ENCODE assay signal across 8 cellular contexts in genomic region chr2:197304556-197305011, GRCh38. TPM values are rescaled to one million over a fixed set of nuclear protein-coding genes. Genes with fewer than 3 reads are reported as not detected.
DNase-seq lines count a peak whose midpoint lies in the region; ATAC-seq lines count a peak whose summit lies in the region.

No MANE protein-coding gene starts in this region.

- H3K36me3 Mint-ChIP-seq in CD4-positive, CD25-positive, alpha-beta regulatory T cell = peaks cover 21% of the 10 kb centered on the region
- peaks cover 58% of the 10 kb centered on the region for H3K36me3 Mint-ChIP-seq in activated naive CD8-positive, alpha-beta T cell treated with anti-CD3 and anti-CD28 coated beads for 36 hours

- H3K27me3 Mint-ChIP-seq in CD4-positive, CD25-positive, alpha-beta regulatory T cell = no peaks in the 10 kb centered on the region
- H3K27me3 Mint-ChIP-seq in activated naive CD8-positive, alpha-beta T cell treated with anti-CD3 and anti-CD28 coated beads for 36 hours = no peaks in the 10 kb centered on the region

- in situ Hi-C loops in KBM-7 (cut with MboI; ENCODE audit: low pct_unique_long_range_greater_than_20kb, low sequenced_read_pairs) = no loop called here

- no peaks in the 10 kb centered on the region for H3K36me3 ChIP-seq in CD4-positive, CD25-positive, alpha-beta regulatory T cell (ENCODE audit: control insufficient read depth, insufficient read depth, low read length)

- H3K4me1 Mint-ChIP-seq in CD4-positive, CD25-positive, alpha-beta regulatory T cell = peaks cover 44 to 91% (median 78%) of the 10 kb centered on the region in 4 donors
- peaks cover 84% of the 10 kb centered on the region for H3K4me1 Mint-ChIP-seq in activated naive CD8-positive, alpha-beta T cell treated with anti-CD3 and anti-CD28 coated beads for 36 hours

- no peaks in the 10 kb centered on the region for H3K9me3 ChIP-seq in CD4-positive, CD25-positive, alpha-beta regulatory T cell (ENCODE audit: control insufficient read depth in 2 of 2, low read length in 2 of 2)

- peak overlapping the region; percentile 88 for H3K27ac ChIP-seq in CD4-positive, CD25-positive, alpha-beta regulatory T cell (ENCODE audit: insufficient read depth, low read length, poor library complexity, severe bottlenecking)
- no peak overlapping the region for H3K27ac ChIP-seq in caudate nucleus (ENCODE audit: low read depth, low read length)

- peaks cover 0 to 4% (median 0%) of the 10 kb centered on the region in 7 donors for H3K9me3 Mint-ChIP-seq in CD4-positive, CD25-positive, alpha-beta regulatory T cell
- peaks cover 1% of the 10 kb centered on the region for H3K9me3 Mint-ChIP-seq in activated naive CD8-positive, alpha-beta T cell treated with anti-CD3 and anti-CD28 coated beads for 36 hours

- no peak for ATAC-seq in CD4-positive, CD25-positive, alpha-beta regulatory T cell (ENCODE audit: low read depth in 2 of 2)
- ATAC-seq in GM18909 (IDR thresholded peaks at IDR 0.05; ENCODE audit: poor library complexity, unreplicated experiment) (peak; percentile 38), HG03159 (IDR thresholded peaks at IDR 0.05; ENCODE audit: unreplicated experiment) (peak; percentile 52), left cardiac atrium (no peak)

- H3K4me3 Mint-ChIP-seq in CD4-positive, CD25-positive, alpha-beta regulatory T cell = peak overlapping the region; percentile 95 to 99 (median 97)
- H3K4me3 Mint-ChIP-seq in activated naive CD8-positive, alpha-beta T cell treated with anti-CD3 and anti-CD28 coated beads for 36 hours = peak overlapping the region; percentile 86

- peaks cover 92% of the 10 kb centered on the region for H3K4me1 ChIP-seq in CD4-positive, CD25-positive, alpha-beta regulatory T cell (ENCODE audit: control insufficient read depth, insufficient read depth, low read length, poor library complexity, severe bottlenecking)

- H3K27me3 ChIP-seq in CD4-positive, CD25-positive, alpha-beta regulatory T cell (ENCODE audit: control insufficient read depth, insufficient read depth, low read length) = no peaks in the 10 kb centered on the region

- H3K4me3 ChIP-seq in CD4-positive, CD25-positive, alpha-beta regulatory T cell (ENCODE audit: low read depth, low read length) = peak overlapping the region; percentile 96

- H3K27ac Mint-ChIP-seq in CD4-positive, CD25-positive, alpha-beta regulatory T cell = peak overlapping the region; percentile 96 to 98 (median 97)
- H3K27ac Mint-ChIP-seq in activated naive CD8-positive, alpha-beta T cell treated with anti-CD3 and anti-CD28 coated beads for 36 hours = peak overlapping the region; percentile 90

- DNase-seq in CD4-positive, CD25-positive, alpha-beta regulatory T cell = peak in 1 of 3 donors; percentile 50
- DNase-seq in activated naive CD8-positive, alpha-beta T cell treated with anti-CD3 and anti-CD28 coated beads for 36 hours = no peak
- DNase-seq in left cardiac atrium = no peak
- no peak for DNase-seq in NCI-H345 treated with DMSO at 0.1 percent for 48 hours (lab: John Stamatoyannopoulos, UW; ENCODE audit: unreplicated experiment)
- no peak for DNase-seq in KBM-7
- no peak for DNase-seq in caudate nucleus (lab: John Stamatoyannopoulos, UW)

- intact Hi-C loops in left cardiac atrium (cut with DNase I) = no loop called here

RNA-seq across cellular contexts. Expression of gene ANKRD44, which starts 6.0 kb away (rescaled TPM):
- total RNA-seq in CD4-positive, CD25-positive, alpha-beta regulatory T cell = 301 TPM
- 100 to 1,000 TPM in 1 of 4 donors, 10 to 100 TPM in 3; 69.6 to 104 (median 82.8) TPM for polyA plus RNA-seq in CD4-positive, CD25-positive, alpha-beta regulatory T cell
- 100 to 1,000 TPM; 118 to 121 TPM for total RNA-seq in activated naive CD8-positive, alpha-beta T cell treated with anti-CD3 and anti-CD28 coated beads for 36 hours
- total RNA-seq in left cardiac atrium = 10 to 100 TPM; 10.2 to 16.8 TPM

Comparison
In these comparisons a context has a peak if more than half of its experiments do, and no peak if none do; other contexts are left out.
1. ATAC-seq: peak in GM18909 (single experiment) and HG03159 (single experiment); none in CD4-positive, CD25-positive, alpha-beta regulatory T cell (0 of 2) and left cardiac atrium (0 of 2).
2. RNA of gene ANKRD44, which starts 6.0 kb away (total RNA-seq): 301 TPM in CD4-positive, CD25-positive, alpha-beta regulatory T cell (single experiment) and 118 to 121 TPM in activated naive CD8-positive, alpha-beta T cell treated with anti-CD3 and anti-CD28 coated beads for 36 hours; 10.2 to 16.8 TPM in left cardiac atrium; every median in the first group is over 4 times any median in the second.